1 cellular context compared by ENCODE assay signal in the genomic region with DNA sequence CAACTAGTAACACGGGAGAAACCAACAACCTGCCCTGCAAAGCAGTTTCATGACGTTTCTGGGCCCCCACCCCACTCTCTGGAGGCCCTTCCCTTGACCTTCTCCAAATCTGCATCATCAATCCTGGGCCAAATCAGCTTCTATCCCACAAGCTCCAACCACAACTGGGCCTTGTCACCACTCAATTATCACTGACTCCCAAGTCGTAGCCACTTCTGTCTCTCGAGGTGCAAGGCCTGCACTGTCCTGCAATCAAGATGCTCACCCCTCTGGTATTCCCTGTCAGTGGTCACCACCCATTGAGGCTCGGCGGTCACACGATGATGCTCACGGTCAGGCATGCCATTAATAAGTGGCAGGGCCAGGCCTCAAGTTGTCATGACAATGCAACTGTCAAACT.
TF ChIP-seq lines count a peak whose summit lies in the region.

No MANE protein-coding gene starts in this region.

TF ChIP-seq in GM12878, 131 proteins besides CTCF, POLR2A, EP300 and RAD21:
- 0 out of 2 replicates have a peak, but pooled peaks have one; percentile 13 for TF ChIP-seq CREB1 (IDR thresholded peaks at IDR 0.05; ENCODE audit: low read depth)
- TF ChIP-seq MYC (IDR thresholded peaks at IDR 0.05; ENCODE audit: insufficient read depth, insufficient read length, insufficient replicate concordance, low read length, severe bottlenecking): no peak
